In the genomic region with DNA sequence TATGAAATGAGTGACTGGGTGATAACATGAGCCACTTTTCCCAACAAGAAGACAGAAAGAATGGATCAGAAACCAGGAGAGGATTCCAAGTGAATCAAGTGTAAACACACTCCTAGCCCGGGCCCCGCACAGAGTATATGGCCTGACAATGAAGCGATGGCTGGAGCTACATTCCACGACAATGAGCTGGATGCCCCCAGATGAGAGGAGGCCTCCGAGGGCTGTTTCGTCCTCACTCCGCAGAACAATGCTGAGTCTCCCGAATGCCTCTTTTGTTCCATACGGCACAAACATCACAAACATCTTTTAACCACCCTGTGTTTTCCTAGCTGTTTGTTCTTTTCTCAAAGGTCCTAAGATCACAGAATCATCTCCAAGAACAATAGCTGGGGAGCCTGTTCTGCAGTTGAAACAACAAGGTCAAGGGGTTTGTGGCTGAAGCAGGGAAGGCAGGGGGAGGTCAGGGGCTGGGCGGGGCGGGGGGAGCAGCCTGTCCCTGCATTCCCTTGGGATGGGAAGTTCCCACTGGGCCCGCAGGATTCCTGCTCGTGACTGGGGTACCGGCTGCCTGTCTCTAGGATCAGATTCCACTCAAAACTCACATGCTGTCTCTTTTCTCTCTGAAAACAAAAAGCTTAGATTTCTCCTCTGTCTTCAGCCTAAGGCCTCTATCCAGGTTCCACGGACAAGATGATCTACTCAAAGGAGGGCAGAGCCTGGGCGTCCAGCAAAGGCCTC, we compare ENCODE assay signal across 9 cellular contexts.
DNase-seq lines count a peak whose midpoint lies in the region; ATAC-seq and TF ChIP-seq lines count a peak whose summit lies in the region.
"Had no signal": no experiment of that assay in that cellular context is flagged by ENCODE, and none has a peak within 500 bp of the region (broad histone marks: within the 10 kb centered on the region; RNA-seq: fewer than 3 reads in every experiment).

No MANE protein-coding gene starts in this region.

- H3K36me3 ChIP-seq in GM23248 (ENCODE audit: low read depth): no peaks in the 10 kb centered on the region

- DNase-seq in EH (ENCODE audit: low read depth) (peak; percentile 97), RPMI7951 (ENCODE audit: low read depth) (peak; percentile 93), fibroblast of the aortic adventitia (ENCODE audit: low read depth) (peak; percentile 80), pons (ENCODE audit: low spot score) (peak; percentile 72), HUDEP-2 (lab: John Stamatoyannopoulos, UW; ENCODE audit: unreplicated experiment in 76 of 76) (no peak), GM23248 (no peak)
- DNase-seq in stimulated activated CD4-positive, alpha-beta T cell treated with anti-CD3 and anti-CD28 coated beads, Interleukin-4, amount 100 ng/mL, for 4 hours: no peak
- DNase-seq: activated CD4-positive, alpha-beta T cell treated with anti-CD3 and anti-CD28 coated beads for 4 hours had no signal

- H3K9me2 ChIP-seq in GM23248 (ENCODE audit: insufficient read depth): no peaks in the 10 kb centered on the region

- in situ Hi-C loops in GM23248 (cut with MboI): loop anchor here (25.0 kb wide), 1 partner anchor 393 kb away; no protein-coding TSS in a partner anchor

- H3K79me2 ChIP-seq in GM23248 (ENCODE audit: insufficient read depth): no peaks in the 10 kb centered on the region

- 90% methylated on average over 15 to 16 of the region's 16 CpGs for WGBS in GM23248 (ENCODE audit: low coverage in 1 of 2, low lambda C conversion rate in 2 of 2, missing lambda C conversion rate in 2 of 2), 2 experiments

- H2AFZ ChIP-seq in GM23248: no peak overlapping the region

- no peak overlapping the region for H3K9ac ChIP-seq in GM23248

- H3K4me3 ChIP-seq in fibroblast of the aortic adventitia (ENCODE audit: low read depth, low read length): no peak overlapping the region
- H3K4me3 ChIP-seq in GM23248: no peak overlapping the region

- no peak overlapping the region for H3K27ac ChIP-seq in GM23248

- H4K20me1 ChIP-seq in GM23248 (ENCODE audit: insufficient read depth): no peaks in the 10 kb centered on the region

- H3F3A ChIP-seq in GM23248 (ENCODE audit: insufficient read depth): no peaks in the 10 kb centered on the region

- no peaks in the 10 kb centered on the region for H3K27me3 ChIP-seq in GM23248 (replicated peaks; ENCODE audit: insufficient read depth)

- ATAC-seq in GM21737 (IDR thresholded peaks at IDR 0.05; ENCODE audit: unreplicated experiment): no peak

- no peak overlapping the region for H3K4me2 ChIP-seq in GM23248 (ENCODE audit: unreplicated experiment)

- no peaks in the 10 kb centered on the region for H3K9me3 ChIP-seq in GM23248 (ENCODE audit: low read depth)

- H3K4me1 ChIP-seq in GM23248 (ENCODE audit: insufficient read depth): no peaks in the 10 kb centered on the region

- no peak for TF ChIP-seq CTCF in fibroblast of the aortic adventitia (IDR thresholded peaks at IDR 0.05; ENCODE audit: insufficient read depth, low read length)

Comparison
In these comparisons a context has a peak if more than half of its experiments do, and no peak if none do; other contexts are left out.
1. DNase-seq: peak in EH (single experiment), RPMI7951 (single experiment), fibroblast of the aortic adventitia (single experiment) and pons (single experiment); none in stimulated activated CD4-positive, alpha-beta T cell treated with anti-CD3 and anti-CD28 coated beads, Interleukin-4, amount 100 ng/mL, for 4 hours (0 of 2), HUDEP-2 (0 of 76) and GM23248 (single experiment).